Comparison of ENCODE assay signal across 13 cellular contexts in genomic region chr5:54774281-54775171, GRCh38.
A peak's percentile ranks its signal among the peaks of the same experiment; 100 is the strongest.
DNase-seq lines count a peak whose midpoint lies in the region; ATAC-seq and TF ChIP-seq lines count a peak whose summit lies in the region.
"Had no signal": no experiment of that assay in that cellular context is flagged by ENCODE, and none has a peak within 500 bp of the region (broad histone marks: within the 10 kb centered on the region; RNA-seq: fewer than 3 reads in every experiment).

No MANE protein-coding gene starts in this region.

- H3K4me3 ChIP-seq in mucosa of descending colon, result no peak overlapping the region
- H3K4me3 ChIP-seq in tibial artery, result peak overlapping the region; percentile 12 to 22
- H3K4me3 ChIP-seq in Karpas-422 (ENCODE audit: low read length), result no peak overlapping the region
- H3K4me3 ChIP-seq: dorsolateral prefrontal cortex, pancreas, vagina had no signal

- ATAC-seq in mucosa of descending colon, result peak; percentile 77
- no peak for ATAC-seq in GM21825 (IDR thresholded peaks at IDR 0.05; ENCODE audit: unreplicated experiment)
- ATAC-seq: activated naive CD8-positive, alpha-beta T cell treated with anti-CD3 and anti-CD28 coated beads, Interleukin-2, amount 50 U/mL, for 24 hours had no signal

- H3K27me3 ChIP-seq in tibial artery (no peaks in the 10 kb centered on the region), Karpas-422 (ENCODE audit: low read length) (no peaks in the 10 kb centered on the region)
- H3K27me3 ChIP-seq: dorsolateral prefrontal cortex, pancreas, vagina had no signal

- intact Hi-C loops in mucosa of descending colon (cut with DNase I, micrococcal nuclease), result no loop called here
- intact Hi-C loops in tibial artery (cut with DNase I; ENCODE audit: low total_unique reads), result no loop called here

- H3K4me1 ChIP-seq in mucosa of descending colon (ENCODE audit: low read depth) (no peaks in the 10 kb centered on the region), tibial artery (peaks cover 0 to 41% (median 9%) of the 10 kb centered on the region in 4 donors), Karpas-422 (ENCODE audit: low read length) (no peaks in the 10 kb centered on the region)
- H3K4me1 ChIP-seq: pancreas had no signal

- H3K9me2 ChIP-seq in Karpas-422 (replicated peaks; ENCODE audit: insufficient read depth, low read length), result no peaks in the 10 kb centered on the region

- H3K27ac ChIP-seq in tibial artery, result peak overlapping the region; percentile 49 to 77
- no peak overlapping the region for H3K27ac ChIP-seq in Karpas-422 (ENCODE audit: low read length)
- H3K27ac ChIP-seq: dorsolateral prefrontal cortex, pancreas, vagina had no signal

- no peak overlapping the region for H3K4me2 ChIP-seq in Karpas-422 (ENCODE audit: low read depth, low read length, poor library complexity, severe bottlenecking)

- TF ChIP-seq CTCF in mucosa of descending colon (IDR thresholded peaks at IDR 0.05) (no peak), tibial artery (IDR thresholded peaks at IDR 0.05) (no peak)

- DNase-seq in NCI-H69 (lab: John Stamatoyannopoulos, UW) (peak; percentile 22), fibroblast of peridontal ligament (ENCODE audit: extremely low read depth) (peak; percentile 18), mucosa of descending colon (peak; percentile 44 to 71 (median 49)), tibial artery (peak; percentile 83 to 95), NCI-H82 treated with DMSO at 0.1 percent for 48 hours (lab: John Stamatoyannopoulos, UW; ENCODE audit: unreplicated experiment) (no peak), Karpas-422 (no peak)
- no peak for DNase-seq in stimulated activated naive CD4-positive, alpha-beta T cell treated with Interleukin-2 at 50 U/mL for 16 hours (lab: John Stamatoyannopoulos, UW)
- DNase-seq: activated naive CD8-positive, alpha-beta T cell treated with anti-CD3 and anti-CD28 coated beads, Interleukin-2, amount 50 U/mL, for 24 hours; NCI-H1092 had no signal

- H3K36me3 ChIP-seq in mucosa of descending colon (ENCODE audit: low read depth) (no peaks in the 10 kb centered on the region), tibial artery (no peaks in the 10 kb centered on the region), Karpas-422 (ENCODE audit: insufficient read depth, low read length) (no peaks in the 10 kb centered on the region)
- H3K36me3 ChIP-seq: pancreas, vagina had no signal

- H3K79me2 ChIP-seq in Karpas-422 (ENCODE audit: low read length), result no peaks in the 10 kb centered on the region

- no peak overlapping the region for H3K9ac ChIP-seq in Karpas-422 (ENCODE audit: low read length)

- H3K9me3 ChIP-seq in mucosa of descending colon (no peaks in the 10 kb centered on the region), tibial artery (no peaks in the 10 kb centered on the region), Karpas-422 (ENCODE audit: low read length) (no peaks in the 10 kb centered on the region)
- H3K9me3 ChIP-seq: pancreas, vagina had no signal

- H2AFZ ChIP-seq in Karpas-422 (ENCODE audit: low read length), result no peak overlapping the region

- no peaks in the 10 kb centered on the region for H4K20me1 ChIP-seq in Karpas-422 (ENCODE audit: insufficient read depth, low read depth, low read length)

Comparison
In these comparisons a context has a peak if more than half of its experiments do, and no peak if none do; other contexts are left out.
1. DNase-seq: peak in NCI-H69 (single experiment), fibroblast of peridontal ligament (single experiment), mucosa of descending colon (3 of 3) and tibial artery (2 of 2); none in NCI-H82 treated with DMSO at 0.1 percent for 48 hours (single experiment), stimulated activated naive CD4-positive, alpha-beta T cell treated with Interleukin-2 at 50 U/mL for 16 hours (single experiment) and Karpas-422 (single experiment).
2. H3K4me3 ChIP-seq: peak in tibial artery (2 of 2); none in mucosa of descending colon (single experiment) and Karpas-422 (single experiment).